8 cellular contexts compared by ENCODE assay signal in the genomic region with DNA sequence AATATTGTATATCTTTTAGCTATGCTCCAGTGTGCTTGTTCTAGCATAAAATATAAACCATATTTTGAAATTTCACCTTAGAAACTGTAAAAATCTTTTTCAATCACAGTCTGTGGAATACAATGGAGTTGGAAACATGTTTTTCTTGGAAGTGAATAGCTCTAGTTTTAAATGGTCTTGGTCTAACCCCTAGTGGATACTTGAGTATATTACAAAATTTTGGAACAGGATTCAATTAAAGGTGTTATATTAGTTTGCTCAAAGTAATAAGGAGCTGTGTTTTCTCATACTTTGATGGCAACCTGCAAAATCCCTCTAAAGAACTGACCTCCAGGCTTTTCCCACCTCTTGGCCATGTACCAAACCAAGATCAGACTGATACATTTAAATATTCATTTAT. TPM values are rescaled to one million over a fixed set of nuclear protein-coding genes. Genes with fewer than 3 reads are reported as not detected.
A peak's percentile ranks its signal among the peaks of the same experiment; 100 is the strongest.
DNase-seq lines count a peak whose midpoint lies in the region; ATAC-seq, FAIRE-seq and TF ChIP-seq lines count a peak whose summit lies in the region.
"Had no signal": no experiment of that assay in that cellular context is flagged by ENCODE, and none has a peak within 500 bp of the region (broad histone marks: within the 10 kb centered on the region; RNA-seq: fewer than 3 reads in every experiment).

No MANE protein-coding gene starts in this region.

- H3K36me3 Mint-ChIP-seq in GM23338 (ENCODE audit: low read depth): peaks cover 21% of the 10 kb centered on the region

- dilution Hi-C loops in endothelial cell of umbilical vein (cut with MboI; ENCODE audit: extremely low pct_ligation_motif_present, low sequenced_read_pairs): no loop called here

- no TSS peak for BruUV-seq in endothelial cell of umbilical vein (replicated peaks; lab: Mats Ljungman, UMichigan)

- H3K27me3 ChIP-seq in GM23338 (ENCODE audit: insufficient read depth) (no peaks in the 10 kb centered on the region), endothelial cell of umbilical vein (ENCODE audit: control insufficient read depth in 2 of 2, insufficient read depth in 2 of 2, low read length in 2 of 2) (no peaks in the 10 kb centered on the region)

- H3K27ac Mint-ChIP-seq in GM23338: no peak overlapping the region

- no peaks in the 10 kb centered on the region; the same call in 1 of the 2 replicates for H4K20me1 ChIP-seq in GM23338 (replicated peaks; ENCODE audit: insufficient read depth)
- H4K20me1 ChIP-seq in endothelial cell of umbilical vein (replicated peaks; ENCODE audit: control insufficient read depth, extremely low read depth, insufficient read depth, low read length): no peaks in the 10 kb centered on the region

- CTCF ChIA-PET in endothelial cell of umbilical vein (lab: Charles Lee): interaction anchor here (0.7 to 5.4 kb wide), 19 partner anchors 10 to 394 kb away, joined by 3 to 65 read pairs (median 4); partner anchors contain the start of genes RAP2C and STK26

- no peaks in the 10 kb centered on the region for H3K4me1 Mint-ChIP-seq in GM23338

- H3K9ac ChIP-seq in endothelial cell of umbilical vein (replicated peaks; ENCODE audit: extremely low read depth, insufficient read depth, low read length): no peak overlapping the region

- H3K4me2 ChIP-seq in GM23338 (no peak overlapping the region), endothelial cell of umbilical vein (ENCODE audit: insufficient read depth, low read length) (no peak overlapping the region)

- H3F3A ChIP-seq in GM23338 (replicated peaks; ENCODE audit: low read depth): no peaks in the 10 kb centered on the region

- H3K27ac ChIP-seq in GM23338 (ENCODE audit: low read depth) (no peak overlapping the region), endothelial cell of umbilical vein (ENCODE audit: insufficient read depth, low read depth, low read length) (no peak overlapping the region)

- H3K9me3 ChIP-seq in endothelial cell of umbilical vein (replicated peaks; ENCODE audit: control insufficient read depth, insufficient read depth, low read length): no peaks in the 10 kb centered on the region

- peak in 1 of 2 experiments; percentile 23; a peak in 2 of 4 replicates for TF ChIP-seq CTCF in GM23338 (conservative IDR thresholded peaks at IDR 0.05; ENCODE audit: low read depth in 2 of 2)
- TF ChIP-seq CTCF in endothelial cell of umbilical vein (IDR thresholded peaks at IDR 0.05; ENCODE audit: extremely low read depth in 1 of 2, insufficient read depth in 1 of 2, low read depth in 1 of 2, low read length in 2 of 2): no peak

- no peak overlapping the region for H3K4me3 Mint-ChIP-seq in GM23338

- DNase-seq in GM23338 (ENCODE audit: low spot score) (peak; percentile 17), NCI-H69 (lab: John Stamatoyannopoulos, UW) (peak; percentile 3), endothelial cell of umbilical vein (ENCODE audit: low read depth, low spot score) (peak; percentile 31), pons (ENCODE audit: low spot score) (peak; percentile 1), DMS153 treated with DMSO at 0.1 percent for 48 hours (lab: John Stamatoyannopoulos, UW; ENCODE audit: unreplicated experiment) (no peak)
- DNase-seq in effector CD4-positive, alpha-beta T cell: no peak

- H3K36me3 ChIP-seq in GM23338 (ENCODE audit: insufficient read depth): peaks cover 8% of the 10 kb centered on the region; the same call in 1 of the 2 replicates
- no peaks in the 10 kb centered on the region for H3K36me3 ChIP-seq in endothelial cell of umbilical vein (ENCODE audit: control insufficient read depth in 2 of 2, extremely low read depth in 1 of 2, insufficient read depth in 2 of 2, low read length in 2 of 2)

- no peaks in the 10 kb centered on the region for H3K9me1 ChIP-seq in endothelial cell of umbilical vein (replicated peaks; ENCODE audit: control insufficient read depth, extremely low read depth, insufficient read depth, low read length)

- H3K4me3 ChIP-seq in GM23338 (no peak overlapping the region), endothelial cell of umbilical vein (replicated peaks in 1 of 3; ENCODE audit: insufficient read depth in 1 of 3, low read depth in 1 of 3, low read length in 3 of 3) (no peak overlapping the region)

- no peak for TF ChIP-seq POLR2A in endothelial cell of umbilical vein (IDR thresholded peaks at IDR 0.05; ENCODE audit: low read depth, low read length)

- H2AFZ ChIP-seq in GM23338 (no peak overlapping the region), endothelial cell of umbilical vein (ENCODE audit: low read depth, low read length) (no peak overlapping the region)

- H3K9me3 Mint-ChIP-seq in GM23338: no peaks in the 10 kb centered on the region

- intact Hi-C loops in endothelial cell of umbilical vein (cut with micrococcal nuclease): loop anchor here (1.0 to 2.0 kb wide), 2 partner anchors 48 to 230 kb away; partner anchors contain the start of gene STK26

- POLR2A ChIA-PET in endothelial cell of umbilical vein (lab: Charles Lee): no interaction called here

- FAIRE-seq in endothelial cell of umbilical vein (lab: Jason Lieb, UNC): peak; percentile 88

- ATAC-seq in GM23338 (no peak), HG03378 (IDR thresholded peaks at IDR 0.05; ENCODE audit: unreplicated experiment) (no peak)

- H3K4me1 ChIP-seq in GM23338 (ENCODE audit: insufficient read depth): no peaks in the 10 kb centered on the region
- H3K4me1 ChIP-seq in endothelial cell of umbilical vein (ENCODE audit: control insufficient read depth, extremely low read depth, insufficient read depth, low read length): no peaks in the 10 kb centered on the region

- no peaks in the 10 kb centered on the region for H3K27me3 Mint-ChIP-seq in GM23338 (ENCODE audit: insufficient read depth, low read depth, poor library complexity)

- H3K79me2 ChIP-seq in GM23338 (replicated peaks; ENCODE audit: insufficient read depth): no peaks in the 10 kb centered on the region
- no peaks in the 10 kb centered on the region for H3K79me2 ChIP-seq in endothelial cell of umbilical vein (ENCODE audit: control insufficient read depth, insufficient read depth, low read length)

- H3K9me2 ChIP-seq in GM23338 (ENCODE audit: insufficient read depth): no peaks in the 10 kb centered on the region

TF ChIP-seq in GM23338, 12 proteins besides CTCF, POLR2A, EP300 and RAD21 (continues in another document):
- TF ChIP-seq EZH2phosphoT487 (IDR thresholded peaks at IDR 0.05; ENCODE audit: unreplicated experiment): no peak
- TF ChIP-seq ZNF331 (CRISPR knock-in tag; IDR thresholded peaks at IDR 0.05; ENCODE audit: low read depth): no peak
- TF ChIP-seq, protein P1, sequence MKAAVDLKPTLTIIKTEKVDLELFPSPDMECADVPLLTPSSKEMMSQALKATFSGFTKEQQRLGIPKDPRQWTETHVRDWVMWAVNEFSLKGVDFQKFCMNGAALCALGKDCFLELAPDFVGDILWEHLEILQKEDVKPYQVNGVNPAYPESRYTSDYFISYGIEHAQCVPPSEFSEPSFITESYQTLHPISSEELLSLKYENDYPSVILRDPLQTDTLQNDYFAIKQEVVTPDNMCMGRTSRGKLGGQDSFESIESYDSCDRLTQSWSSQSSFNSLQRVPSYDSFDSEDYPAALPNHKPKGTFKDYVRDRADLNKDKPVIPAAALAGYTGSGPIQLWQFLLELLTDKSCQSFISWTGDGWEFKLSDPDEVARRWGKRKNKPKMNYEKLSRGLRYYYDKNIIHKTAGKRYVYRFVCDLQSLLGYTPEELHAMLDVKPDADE (IDR thresholded peaks at IDR 0.05): no peak
- TF ChIP-seq CREB1 (CRISPR knock-in tag; IDR thresholded peaks at IDR 0.05; ENCODE audit: low read depth): no peak
- no peak for TF ChIP-seq NANOG (IDR thresholded peaks at IDR 0.05; ENCODE audit: borderline replicate concordance)
- no peak for TF ChIP-seq STAT1 (IDR thresholded peaks at IDR 0.05; ENCODE audit: unreplicated experiment)

TF ChIP-seq in endothelial cell of umbilical vein, 7 proteins besides CTCF, POLR2A, EP300 and RAD21:
- TF ChIP-seq GATA2 (IDR thresholded peaks at IDR 0.05; ENCODE audit: insufficient read depth, insufficient read length, low read depth, low read length): no peak
- no peak for TF ChIP-seq EZH2 (IDR thresholded peaks at IDR 0.05; ENCODE audit: borderline replicate concordance, low read depth, low read length, severe bottlenecking)
- TF ChIP-seq, protein P2, sequence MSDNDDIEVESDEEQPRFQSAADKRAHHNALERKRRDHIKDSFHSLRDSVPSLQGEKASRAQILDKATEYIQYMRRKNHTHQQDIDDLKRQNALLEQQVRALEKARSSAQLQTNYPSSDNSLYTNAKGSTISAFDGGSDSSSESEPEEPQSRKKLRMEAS (IDR thresholded peaks at IDR 0.05; ENCODE audit: insufficient read depth, insufficient read length): no peak
- no peak for TF ChIP-seq JUN (IDR thresholded peaks at IDR 0.05; ENCODE audit: borderline replicate concordance, insufficient read depth, insufficient read length, low read depth)
- TF ChIP-seq POLR2AphosphoS5 (IDR thresholded peaks at IDR 0.05; ENCODE audit: insufficient read depth, low read depth, low read length): no peak
- no peak for TF ChIP-seq FOS (IDR thresholded peaks at IDR 0.05; ENCODE audit: borderline replicate concordance, insufficient read depth, low read length)
- TF ChIP-seq MYC (IDR thresholded peaks at IDR 0.05; ENCODE audit: low read depth, low read length): no peak

RNA-seq across cellular contexts. Expression of gene STK26, which starts 48.2 kb away (rescaled TPM):
- 110 and 123 TPM in 2 replicates for total RNA-seq in GM23338 (2014; rRNA removed; shearing (Covaris generic))
- 57.9 and 65.2 TPM in 2 replicates for polyA plus RNA-seq in GM23338 (2016; fragmentation: Nextera tagmentation; extraction: Ambion mirVana)
- total RNA-seq in endothelial cell of umbilical vein: 3.7 and 5.2 TPM in 2 replicates
- polyA plus RNA-seq in endothelial cell of umbilical vein: 0.59 and 0.87 TPM in 2 replicates
- polyA plus RNA-seq in endothelial cell of umbilical vein (2011; cell fraction: cytosol; rRNA removed): 1.6 and 1.7 TPM in 2 replicates
- 1.8 and 2.4 TPM in 2 replicates for polyA plus RNA-seq in endothelial cell of umbilical vein (2011; cell fraction: nucleus; rRNA removed)
- polyA plus RNA-seq in endothelial cell of umbilical vein (2012): 5.9 and 8.3 TPM in 2 replicates
- 1.2 and 1.4 TPM in 2 replicates for polyA minus RNA-seq in endothelial cell of umbilical vein
- 14.3 TPM for polyA minus RNA-seq in endothelial cell of umbilical vein (2011; cell fraction: cytosol; rRNA and poly(A)+ RNA removed)
- polyA minus RNA-seq in endothelial cell of umbilical vein (2011; cell fraction: nucleus; rRNA and poly(A)+ RNA removed): 0.87 and 1.4 TPM in 2 replicates

RNA-seq across cellular contexts. Expression of gene FRMD7, which starts 56.6 kb away (rescaled TPM):
- total RNA-seq in GM23338 (2014; rRNA removed; shearing (Covaris generic)): not detected in 2 replicates
- not detected in 2 replicates for polyA plus RNA-seq in GM23338 (2016; fragmentation: Nextera tagmentation; extraction: Ambion mirVana)
- total RNA-seq in endothelial cell of umbilical vein: not detected in 2 replicates
- not detected in 2 replicates for polyA plus RNA-seq in endothelial cell of umbilical vein
- polyA plus RNA-seq in endothelial cell of umbilical vein (2011; cell fraction: cytosol; rRNA removed): not detected in 2 replicates
- polyA plus RNA-seq in endothelial cell of umbilical vein (2011; cell fraction: nucleus; rRNA removed): 0.07 TPM in 1 of 2 replicates, not detected in the other
- not detected in 2 replicates for polyA plus RNA-seq in endothelial cell of umbilical vein (2012)
- polyA minus RNA-seq in endothelial cell of umbilical vein: not detected in 2 replicates
- not detected for polyA minus RNA-seq in endothelial cell of umbilical vein (2011; cell fraction: cytosol; rRNA and poly(A)+ RNA removed)
- not detected in 2 replicates for polyA minus RNA-seq in endothelial cell of umbilical vein (2011; cell fraction: nucleus; rRNA and poly(A)+ RNA removed)
- total RNA-seq: mesenteric fat pad had no signal

Comparison
In these comparisons a context has a peak if more than half of its experiments do, and no peak if none do; other contexts are left out.
1. DNase-seq: peak in GM23338 (single experiment), NCI-H69 (single experiment), endothelial cell of umbilical vein (single experiment) and pons (single experiment); none in effector CD4-positive, alpha-beta T cell (single experiment) and DMS153 treated with DMSO at 0.1 percent for 48 hours (single experiment).
2. RNA of gene STK26, which starts 48.2 kb away (total RNA-seq): 110 to 123 TPM in GM23338; 3.7 to 5.2 TPM in endothelial cell of umbilical vein; every median in the first group is over 10 times any median in the second.